1 cellular context compared by ENCODE assay signal in genomic region chr12:52038447-52038846, GRCh38.
TF ChIP-seq lines count a peak whose summit lies in the region.

No MANE protein-coding gene starts in this region.

TF ChIP-seq in IMR-90, 13 proteins besides CTCF, POLR2A, EP300 and RAD21 (continued from another document):
- no peak for TF ChIP-seq ELK1 (IDR thresholded peaks at IDR 0.05; ENCODE audit: borderline replicate concordance, low read depth, low read length)
- no peak for TF ChIP-seq SMC3 (IDR thresholded peaks at IDR 0.05; ENCODE audit: low read depth, low read length)
- no peak for TF ChIP-seq FOS (IDR thresholded peaks at IDR 0.05; ENCODE audit: low read depth, low read length)
TF ChIP-seq in IMR-90: peak in this region for 1.
